In the genomic region with DNA sequence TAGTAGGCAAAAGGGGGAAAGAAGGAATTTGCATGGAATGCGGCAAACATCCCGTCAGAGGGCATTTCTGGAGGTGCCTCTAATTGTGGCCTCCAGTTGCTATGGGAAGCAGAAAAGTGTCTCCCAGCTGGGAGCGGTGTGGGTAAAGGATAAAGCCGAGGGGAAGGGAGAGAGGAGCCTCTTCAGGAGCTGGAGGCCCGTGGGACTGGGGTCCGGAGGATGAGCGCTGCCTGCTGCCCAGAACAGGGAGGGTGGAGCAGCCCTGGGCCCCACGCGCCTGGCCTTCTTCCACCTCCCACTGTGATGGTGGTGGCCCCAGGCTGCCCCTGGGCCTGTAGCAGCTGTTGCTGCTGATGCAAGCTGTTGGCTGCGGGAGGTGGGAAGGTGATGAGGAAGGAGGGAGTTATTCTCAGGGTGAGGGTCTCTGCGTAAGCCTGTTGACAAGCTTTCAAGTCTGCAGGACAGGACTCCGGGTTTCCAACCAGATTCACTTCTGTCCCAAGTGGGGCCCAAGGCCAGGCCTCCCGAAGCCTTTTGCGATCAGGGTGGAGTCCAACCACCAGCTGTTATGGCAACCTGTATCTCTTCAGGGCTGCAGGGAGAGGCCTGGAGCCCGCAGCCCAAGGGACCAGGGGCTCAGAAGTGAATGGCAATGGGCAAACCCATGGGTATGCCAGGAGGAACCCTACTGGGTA, we compare ENCODE assay signal across 1 cellular context.
TF ChIP-seq lines count a peak whose summit lies in the region.

No MANE protein-coding gene starts in this region.

TF ChIP-seq in GM23338, 12 proteins besides CTCF, POLR2A, EP300 and RAD21 (continued from another document):
- TF ChIP-seq, protein P1, sequence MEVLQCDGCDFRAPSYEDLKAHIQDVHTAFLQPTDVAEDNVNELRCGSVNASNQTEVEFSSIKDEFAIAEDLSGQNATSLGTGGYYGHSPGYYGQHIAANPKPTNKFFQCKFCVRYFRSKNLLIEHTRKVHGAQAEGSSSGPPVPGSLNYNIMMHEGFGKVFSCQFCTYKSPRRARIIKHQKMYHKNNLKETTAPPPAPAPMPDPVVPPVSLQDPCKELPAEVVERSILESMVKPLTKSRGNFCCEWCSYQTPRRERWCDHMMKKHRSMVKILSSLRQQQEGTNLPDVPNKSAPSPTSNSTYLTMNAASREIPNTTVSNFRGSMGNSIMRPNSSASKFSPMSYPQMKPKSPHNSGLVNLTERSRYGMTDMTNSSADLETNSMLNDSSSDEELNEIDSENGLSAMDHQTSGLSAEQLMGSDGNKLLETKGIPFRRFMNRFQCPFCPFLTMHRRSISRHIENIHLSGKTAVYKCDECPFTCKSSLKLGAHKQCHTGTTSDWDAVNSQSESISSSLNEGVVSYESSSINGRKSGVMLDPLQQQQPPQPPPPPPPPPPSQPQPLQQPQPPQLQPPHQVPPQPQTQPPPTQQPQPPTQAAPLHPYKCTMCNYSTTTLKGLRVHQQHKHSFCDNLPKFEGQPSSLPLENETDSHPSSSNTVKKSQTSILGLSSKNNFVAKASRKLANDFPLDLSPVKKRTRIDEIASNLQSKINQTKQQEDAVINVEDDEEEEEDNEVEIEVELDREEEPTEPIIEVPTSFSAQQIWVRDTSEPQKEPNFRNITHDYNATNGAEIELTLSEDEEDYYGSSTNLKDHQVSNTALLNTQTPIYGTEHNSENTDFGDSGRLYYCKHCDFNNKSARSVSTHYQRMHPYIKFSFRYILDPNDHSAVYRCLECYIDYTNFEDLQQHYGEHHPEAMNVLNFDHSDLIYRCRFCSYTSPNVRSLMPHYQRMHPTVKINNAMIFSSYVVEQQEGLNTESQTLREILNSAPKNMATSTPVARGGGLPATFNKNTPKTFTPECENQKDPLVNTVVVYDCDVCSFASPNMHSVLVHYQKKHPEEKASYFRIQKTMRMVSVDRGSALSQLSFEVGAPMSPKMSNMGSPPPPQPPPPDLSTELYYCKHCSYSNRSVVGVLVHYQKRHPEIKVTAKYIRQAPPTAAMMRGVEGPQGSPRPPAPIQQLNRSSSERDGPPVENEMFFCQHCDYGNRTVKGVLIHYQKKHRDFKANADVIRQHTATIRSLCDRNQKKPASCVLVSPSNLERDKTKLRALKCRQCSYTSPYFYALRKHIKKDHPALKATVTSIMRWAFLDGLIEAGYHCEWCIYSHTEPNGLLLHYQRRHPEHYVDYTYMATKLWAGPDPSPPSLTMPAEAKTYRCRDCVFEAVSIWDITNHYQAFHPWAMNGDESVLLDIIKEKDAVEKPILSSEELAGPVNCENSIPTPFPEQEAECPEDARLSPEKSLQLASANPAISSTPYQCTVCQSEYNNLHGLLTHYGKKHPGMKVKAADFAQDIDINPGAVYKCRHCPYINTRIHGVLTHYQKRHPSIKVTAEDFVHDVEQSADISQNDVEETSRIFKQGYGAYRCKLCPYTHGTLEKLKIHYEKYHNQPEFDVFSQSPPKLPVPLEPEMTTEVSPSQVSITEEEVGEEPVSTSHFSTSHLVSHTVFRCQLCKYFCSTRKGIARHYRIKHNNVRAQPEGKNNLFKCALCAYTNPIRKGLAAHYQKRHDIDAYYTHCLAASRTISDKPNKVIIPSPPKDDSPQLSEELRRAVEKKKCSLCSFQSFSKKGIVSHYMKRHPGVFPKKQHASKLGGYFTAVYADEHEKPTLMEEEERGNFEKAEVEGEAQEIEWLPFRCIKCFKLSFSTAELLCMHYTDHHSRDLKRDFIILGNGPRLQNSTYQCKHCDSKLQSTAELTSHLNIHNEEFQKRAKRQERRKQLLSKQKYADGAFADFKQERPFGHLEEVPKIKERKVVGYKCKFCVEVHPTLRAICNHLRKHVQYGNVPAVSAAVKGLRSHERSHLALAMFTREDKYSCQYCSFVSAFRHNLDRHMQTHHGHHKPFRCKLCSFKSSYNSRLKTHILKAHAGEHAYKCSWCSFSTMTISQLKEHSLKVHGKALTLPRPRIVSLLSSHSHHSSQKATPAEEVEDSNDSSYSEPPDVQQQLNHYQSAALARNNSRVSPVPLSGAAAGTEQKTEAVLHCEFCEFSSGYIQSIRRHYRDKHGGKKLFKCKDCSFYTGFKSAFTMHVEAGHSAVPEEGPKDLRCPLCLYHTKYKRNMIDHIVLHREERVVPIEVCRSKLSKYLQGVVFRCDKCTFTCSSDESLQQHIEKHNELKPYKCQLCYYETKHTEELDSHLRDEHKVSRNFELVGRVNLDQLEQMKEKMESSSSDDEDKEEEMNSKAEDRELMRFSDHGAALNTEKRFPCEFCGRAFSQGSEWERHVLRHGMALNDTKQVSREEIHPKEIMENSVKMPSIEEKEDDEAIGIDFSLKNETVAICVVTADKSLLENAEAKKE (CRISPR knock-in tag; IDR thresholded peaks at IDR 0.05), result no peak
- TF ChIP-seq JUNB (IDR thresholded peaks at IDR 0.05; ENCODE audit: unreplicated experiment) (no peak), EZH2phosphoT487 (IDR thresholded peaks at IDR 0.05; ENCODE audit: unreplicated experiment) (no peak), EZH2 (IDR thresholded peaks at IDR 0.05; ENCODE audit: low read depth, unreplicated experiment) (no peak), POLR2AphosphoS5 (IDR thresholded peaks at IDR 0.05; ENCODE audit: low read depth) (no peak), ZNF331 (CRISPR knock-in tag; IDR thresholded peaks at IDR 0.05; ENCODE audit: low read depth) (no peak), NANOG (IDR thresholded peaks at IDR 0.05; ENCODE audit: borderline replicate concordance) (no peak), ZNF114 (CRISPR knock-in tag; IDR thresholded peaks at IDR 0.05) (no peak), STAT1 (IDR thresholded peaks at IDR 0.05; ENCODE audit: unreplicated experiment) (no peak)
- TF ChIP-seq, protein P2, sequence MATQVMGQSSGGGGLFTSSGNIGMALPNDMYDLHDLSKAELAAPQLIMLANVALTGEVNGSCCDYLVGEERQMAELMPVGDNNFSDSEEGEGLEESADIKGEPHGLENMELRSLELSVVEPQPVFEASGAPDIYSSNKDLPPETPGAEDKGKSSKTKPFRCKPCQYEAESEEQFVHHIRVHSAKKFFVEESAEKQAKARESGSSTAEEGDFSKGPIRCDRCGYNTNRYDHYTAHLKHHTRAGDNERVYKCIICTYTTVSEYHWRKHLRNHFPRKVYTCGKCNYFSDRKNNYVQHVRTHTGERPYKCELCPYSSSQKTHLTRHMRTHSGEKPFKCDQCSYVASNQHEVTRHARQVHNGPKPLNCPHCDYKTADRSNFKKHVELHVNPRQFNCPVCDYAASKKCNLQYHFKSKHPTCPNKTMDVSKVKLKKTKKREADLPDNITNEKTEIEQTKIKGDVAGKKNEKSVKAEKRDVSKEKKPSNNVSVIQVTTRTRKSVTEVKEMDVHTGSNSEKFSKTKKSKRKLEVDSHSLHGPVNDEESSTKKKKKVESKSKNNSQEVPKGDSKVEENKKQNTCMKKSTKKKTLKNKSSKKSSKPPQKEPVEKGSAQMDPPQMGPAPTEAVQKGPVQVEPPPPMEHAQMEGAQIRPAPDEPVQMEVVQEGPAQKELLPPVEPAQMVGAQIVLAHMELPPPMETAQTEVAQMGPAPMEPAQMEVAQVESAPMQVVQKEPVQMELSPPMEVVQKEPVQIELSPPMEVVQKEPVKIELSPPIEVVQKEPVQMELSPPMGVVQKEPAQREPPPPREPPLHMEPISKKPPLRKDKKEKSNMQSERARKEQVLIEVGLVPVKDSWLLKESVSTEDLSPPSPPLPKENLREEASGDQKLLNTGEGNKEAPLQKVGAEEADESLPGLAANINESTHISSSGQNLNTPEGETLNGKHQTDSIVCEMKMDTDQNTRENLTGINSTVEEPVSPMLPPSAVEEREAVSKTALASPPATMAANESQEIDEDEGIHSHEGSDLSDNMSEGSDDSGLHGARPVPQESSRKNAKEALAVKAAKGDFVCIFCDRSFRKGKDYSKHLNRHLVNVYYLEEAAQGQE (IDR thresholded peaks at IDR 0.05; ENCODE audit: unreplicated experiment), result no peak
